ENCODE assay signal across 8 cellular contexts in genomic region chr14:32709072-32709471, GRCh38.
A peak's percentile ranks its signal among the peaks of the same experiment; 100 is the strongest.
DNase-seq lines count a peak whose midpoint lies in the region; FAIRE-seq and TF ChIP-seq lines count a peak whose summit lies in the region.

No MANE protein-coding gene starts in this region.

- no peak overlapping the region for H3K4me3 ChIP-seq in choroid plexus epithelial cell (ENCODE audit: low read depth, low read length)

- DNase-seq in H54 (ENCODE audit: insufficient read length, low spot score) (peak; percentile 21), choroid plexus epithelial cell (ENCODE audit: low read depth) (peak; percentile 91), kidney glomerular epithelial cell (lab: John Stamatoyannopoulos, UW) (peak; percentile 78), stromal cell of bone marrow (ENCODE audit: low read depth) (peak; percentile 97), NCI-H345 treated with DMSO at 0.1 percent for 48 hours (lab: John Stamatoyannopoulos, UW; ENCODE audit: unreplicated experiment) (no peak), DMS153 (lab: John Stamatoyannopoulos, UW) (no peak), KG1 (lab: John Stamatoyannopoulos, UW) (no peak)
- DNase-seq in activated CD4-positive, alpha-beta T cell treated with anti-CD3 and anti-CD28 coated beads for 4 hours: no peak

- no peak for TF ChIP-seq CTCF in choroid plexus epithelial cell (conservative IDR thresholded peaks at IDR 0.05; ENCODE audit: low read depth, low read length)

- TF ChIP-seq POLR2A in H54 (IDR thresholded peaks at IDR 0.05; ENCODE audit: low read depth, low read length): no peak

- peak; percentile 98 for FAIRE-seq in H54 (lab: Jason Lieb, UNC)

Comparison
In these comparisons a context has a peak if more than half of its experiments do, and no peak if none do; other contexts are left out.
1. DNase-seq: peak in H54 (single experiment), choroid plexus epithelial cell (single experiment), kidney glomerular epithelial cell (single experiment) and stromal cell of bone marrow (single experiment); none in NCI-H345 treated with DMSO at 0.1 percent for 48 hours (single experiment), DMS153 (single experiment), KG1 (single experiment) and activated CD4-positive, alpha-beta T cell treated with anti-CD3 and anti-CD28 coated beads for 4 hours (0 of 2).